1 cellular context compared by ENCODE assay signal in genomic region chrX:134911348-134911747, GRCh38.
TF ChIP-seq lines count a peak whose summit lies in the region.

No MANE protein-coding gene starts in this region.

TF ChIP-seq in SK-N-SH treated with all-trans-retinoic acid at 6 μM for 48 hours, 23 proteins besides CTCF, POLR2A, EP300 and RAD21 (continued from another document):
- TF ChIP-seq POU6F1 (CRISPR knock-in tag; IDR thresholded peaks at IDR 0.05; ENCODE audit: borderline replicate concordance, low read depth) (no peak), ZFP3 (CRISPR knock-in tag; IDR thresholded peaks at IDR 0.05) (no peak)
